In genomic region chr16:89162314-89162713, GRCh38 we compare ENCODE assay signal across 15 cellular contexts. TPM values are rescaled to one million over a fixed set of nuclear protein-coding genes. Genes with fewer than 3 reads are reported as not detected.
DNase-seq lines count a peak whose midpoint lies in the region; ATAC-seq and TF ChIP-seq lines count a peak whose summit lies in the region.
"Had no signal": no experiment of that assay in that cellular context is flagged by ENCODE, and none has a peak within 500 bp of the region (broad histone marks: within the 10 kb centered on the region; RNA-seq: fewer than 3 reads in every experiment).

No MANE protein-coding gene starts in this region.

- H3K36me3 ChIP-seq in neural progenitor cell, result no peaks in the 10 kb centered on the region

- no peaks in the 10 kb centered on the region for H3K79me2 ChIP-seq in neural progenitor cell (ENCODE audit: low read depth)

- no peak overlapping the region for H3K4me3 Mint-ChIP-seq in activated naive CD4-positive, alpha-beta T cell treated with anti-CD3 and anti-CD28 coated beads, Interleukin-2, amount 10 ng/mL, durations not matched to agents 7 days and 5 days
- H3K4me3 Mint-ChIP-seq in activated naive CD4-positive, alpha-beta T cell treated with anti-CD3 and anti-CD28 coated beads for 36 hours, result no peak overlapping the region
- H3K4me3 Mint-ChIP-seq in T-helper 17 cell (no peak overlapping the region), neural progenitor cell (peak overlapping the region; percentile 36), type B pancreatic cell (no peak overlapping the region)
- H3K4me3 Mint-ChIP-seq: H9 had no signal

- no peak overlapping the region for H2AFZ ChIP-seq in neural progenitor cell (replicated peaks)

- H3K9ac ChIP-seq in neural progenitor cell, result no peak overlapping the region

- peaks cover 19% of the 10 kb centered on the region for H3F3A ChIP-seq in neural progenitor cell (ENCODE audit: low read depth)

- H3K4me3 ChIP-seq in neural progenitor cell, result no peak overlapping the region
- H3K4me3 ChIP-seq: A549 had no signal

- H3K27ac ChIP-seq in neural progenitor cell, result no peak overlapping the region
- H3K27ac ChIP-seq: 22Rv1, A549 had no signal

- no peak overlapping the region for H3K4me2 ChIP-seq in neural progenitor cell
- H3K4me2 ChIP-seq: A549 had no signal

- in situ Hi-C loops in GM13976 (cut with MboI; ENCODE audit: low sequenced_read_pairs, unreplicated experiment), result loop anchor here (10.0 kb wide), 1 partner anchor 228 kb away; no protein-coding TSS in a partner anchor

- no peaks in the 10 kb centered on the region for H3K36me3 Mint-ChIP-seq in activated naive CD4-positive, alpha-beta T cell treated with anti-CD3 and anti-CD28 coated beads, Interleukin-2, amount 10 ng/mL, durations not matched to agents 7 days and 5 days
- H3K36me3 Mint-ChIP-seq in activated naive CD4-positive, alpha-beta T cell treated with anti-CD3 and anti-CD28 coated beads for 36 hours (ENCODE audit: low read depth), result no peaks in the 10 kb centered on the region
- no peaks in the 10 kb centered on the region for H3K36me3 Mint-ChIP-seq in T-helper 17 cell (ENCODE audit: low read depth)
- no peaks in the 10 kb centered on the region for H3K36me3 Mint-ChIP-seq in neural progenitor cell
- H3K36me3 Mint-ChIP-seq in type B pancreatic cell, result no peaks in the 10 kb centered on the region
- H3K36me3 Mint-ChIP-seq: CD8-positive, alpha-beta memory T cell; IgD-negative memory B cell had no signal

- no peak for DNase-seq in activated naive CD4-positive, alpha-beta T cell treated with anti-CD3 and anti-CD28 coated beads, Interleukin-2, amount 10 ng/mL, durations not matched to agents 7 days and 5 days
- DNase-seq in activated naive CD4-positive, alpha-beta T cell treated with anti-CD3 and anti-CD28 coated beads for 36 hours, result no peak
- no peak for DNase-seq in T-helper 17 cell
- no peak for DNase-seq in neural progenitor cell (ENCODE audit: low spot score)
- no peak for DNase-seq in type B pancreatic cell (ENCODE audit: extremely low spot score, unreplicated experiment)
- DNase-seq in NCI-H2171 (lab: John Stamatoyannopoulos, UW), result no peak
- DNase-seq in activated T-cell treated with anti-CD3 and anti-CD28 coated beads for 4 hours, result no peak
- no peak for DNase-seq in GM13976 (ENCODE audit: low spot score)
- DNase-seq: AML-193; Caco-2; CD8-positive, alpha-beta memory T cell; H9 had no signal

- peaks cover 14% of the 10 kb centered on the region for H3K4me1 ChIP-seq in neural progenitor cell

- TF ChIP-seq CTCF in neural progenitor cell (IDR thresholded peaks at IDR 0.05), result no peak
- TF ChIP-seq CTCF in type B pancreatic cell (conservative IDR thresholded peaks at IDR 0.05), result no peak
- TF ChIP-seq CTCF in GM13976 (IDR thresholded peaks at IDR 0.05; ENCODE audit: borderline replicate concordance, control extremely low read depth, extremely low read depth, insufficient read depth, missing control alignments), result no peak

- peaks cover 11% of the 10 kb centered on the region for H3K27me3 Mint-ChIP-seq in activated naive CD4-positive, alpha-beta T cell treated with anti-CD3 and anti-CD28 coated beads, Interleukin-2, amount 10 ng/mL, durations not matched to agents 7 days and 5 days
- no peaks in the 10 kb centered on the region for H3K27me3 Mint-ChIP-seq in activated naive CD4-positive, alpha-beta T cell treated with anti-CD3 and anti-CD28 coated beads for 36 hours (ENCODE audit: low read depth)
- H3K27me3 Mint-ChIP-seq in T-helper 17 cell (no peaks in the 10 kb centered on the region), neural progenitor cell (ENCODE audit: insufficient read depth, low read depth) (peaks cover 10% of the 10 kb centered on the region), type B pancreatic cell (peaks cover 8% of the 10 kb centered on the region)
- H3K27me3 Mint-ChIP-seq: CD8-positive, alpha-beta memory T cell had no signal

- H3K27me3 ChIP-seq in neural progenitor cell, result no peaks in the 10 kb centered on the region

- peaks cover 17% of the 10 kb centered on the region for H3K9me3 Mint-ChIP-seq in activated naive CD4-positive, alpha-beta T cell treated with anti-CD3 and anti-CD28 coated beads, Interleukin-2, amount 10 ng/mL, durations not matched to agents 7 days and 5 days
- peaks cover 7% of the 10 kb centered on the region for H3K9me3 Mint-ChIP-seq in activated naive CD4-positive, alpha-beta T cell treated with anti-CD3 and anti-CD28 coated beads for 36 hours
- H3K9me3 Mint-ChIP-seq in neural progenitor cell, result peaks cover 6% of the 10 kb centered on the region
- H3K9me3 Mint-ChIP-seq in type B pancreatic cell, result no peaks in the 10 kb centered on the region
- H3K9me3 Mint-ChIP-seq: CD8-positive, alpha-beta memory T cell; IgD-negative memory B cell had no signal

- peak overlapping the region; percentile 61 for H3K27ac Mint-ChIP-seq in activated naive CD4-positive, alpha-beta T cell treated with anti-CD3 and anti-CD28 coated beads, Interleukin-2, amount 10 ng/mL, durations not matched to agents 7 days and 5 days
- H3K27ac Mint-ChIP-seq in activated naive CD4-positive, alpha-beta T cell treated with anti-CD3 and anti-CD28 coated beads for 36 hours, result no peak overlapping the region
- H3K27ac Mint-ChIP-seq in T-helper 17 cell, result peak overlapping the region; percentile 47
- H3K27ac Mint-ChIP-seq in neural progenitor cell, result peak overlapping the region; percentile 89
- peak overlapping the region; percentile 43 for H3K27ac Mint-ChIP-seq in type B pancreatic cell
- H3K27ac Mint-ChIP-seq: IgD-negative memory B cell had no signal

- no peak for ATAC-seq in T-helper 17 cell
- ATAC-seq: A549 had no signal

- H3K9me3 ChIP-seq in T-helper 17 cell (ENCODE audit: control insufficient read depth, low read length, poor library complexity, severe bottlenecking) (no peaks in the 10 kb centered on the region), neural progenitor cell (ENCODE audit: low read depth) (no peaks in the 10 kb centered on the region)
- H3K9me3 ChIP-seq: Caco-2 had no signal

- no peaks in the 10 kb centered on the region for H4K20me1 ChIP-seq in neural progenitor cell (ENCODE audit: low read depth)

- no peaks in the 10 kb centered on the region for H3K4me1 Mint-ChIP-seq in activated naive CD4-positive, alpha-beta T cell treated with anti-CD3 and anti-CD28 coated beads, Interleukin-2, amount 10 ng/mL, durations not matched to agents 7 days and 5 days
- H3K4me1 Mint-ChIP-seq in activated naive CD4-positive, alpha-beta T cell treated with anti-CD3 and anti-CD28 coated beads for 36 hours (ENCODE audit: low read depth), result no peaks in the 10 kb centered on the region
- H3K4me1 Mint-ChIP-seq in T-helper 17 cell, result peaks cover 2% of the 10 kb centered on the region
- H3K4me1 Mint-ChIP-seq in neural progenitor cell, result peaks cover 27% of the 10 kb centered on the region
- H3K4me1 Mint-ChIP-seq in type B pancreatic cell (ENCODE audit: unreplicated experiment), result peaks cover 9% of the 10 kb centered on the region
- H3K4me1 Mint-ChIP-seq: CD8-positive, alpha-beta memory T cell had no signal

- intact Hi-C loops in activated naive CD4-positive, alpha-beta T cell treated with anti-CD3 and anti-CD28 coated beads for 36 hours (cut with micrococcal nuclease), result no loop called here

- CTCF ChIA-PET in activated naive CD4-positive, alpha-beta T cell treated with anti-CD3 and anti-CD28 coated beads, Interleukin-2, amount 10 ng/mL, durations not matched to agents 7 days and 5 days (lab: Charles Lee), result no interaction called here
- CTCF ChIA-PET in activated naive CD4-positive, alpha-beta T cell treated with anti-CD3 and anti-CD28 coated beads for 36 hours (lab: Charles Lee), result no interaction called here

RNA-seq across cellular contexts. Expression of gene CDH15, which starts 9.2 kb away (rescaled TPM):
- total RNA-seq in activated naive CD4-positive, alpha-beta T cell treated with anti-CD3 and anti-CD28 coated beads for 36 hours, result not detected
- under 1 TPM in 1 of 2 donors, not detected in 1; 0.12 TPM for total RNA-seq in T-helper 17 cell
- total RNA-seq in neural progenitor cell (ENCODE audit: low replicate concordance), result not detected in 2 replicates
- 5.0 TPM in 1 of 2 replicates, not detected in the other for total RNA-seq in type B pancreatic cell (ENCODE audit: low replicate concordance)
- total RNA-seq: Caco-2; CD8-positive, alpha-beta memory T cell had no signal

RNA-seq across cellular contexts. Expression of gene SLC22A31, which starts 38.0 kb away (rescaled TPM):
- total RNA-seq in activated naive CD4-positive, alpha-beta T cell treated with anti-CD3 and anti-CD28 coated beads for 36 hours, result under 1 TPM; 0.31 to 0.64 TPM
- total RNA-seq in T-helper 17 cell (under 1 TPM; 0.52 to 0.76 TPM), neural progenitor cell (ENCODE audit: low replicate concordance) (0.87 TPM in 1 of 2 replicates, not detected in the other), type B pancreatic cell (ENCODE audit: low replicate concordance) (2.9 and 5.3 TPM in 2 replicates)
- total RNA-seq: CD8-positive, alpha-beta memory T cell had no signal

RNA-seq across cellular contexts. Expression of gene ZNF778, which starts 55.2 kb away (rescaled TPM):
- 1 to 10 TPM; 3.5 to 3.6 TPM for total RNA-seq in activated naive CD4-positive, alpha-beta T cell treated with anti-CD3 and anti-CD28 coated beads for 36 hours
- 1 to 10 TPM; 4.1 to 8.1 TPM for total RNA-seq in T-helper 17 cell
- total RNA-seq in neural progenitor cell (ENCODE audit: low replicate concordance), result 21.5 and 26.1 TPM in 2 replicates
- total RNA-seq in type B pancreatic cell (ENCODE audit: low replicate concordance), result 8.2 and 14.4 TPM in 2 replicates
